12 cellular contexts compared by ENCODE assay signal in genomic region chr2:36596397-36596796, GRCh38. TPM values are rescaled to one million over a fixed set of nuclear protein-coding genes. Genes with fewer than 3 reads are reported as not detected.
DNase-seq lines count a peak whose midpoint lies in the region; ATAC-seq and TF ChIP-seq lines count a peak whose summit lies in the region.
"Had no signal": no experiment of that assay in that cellular context is flagged by ENCODE, and none has a peak within 500 bp of the region (broad histone marks: within the 10 kb centered on the region; RNA-seq: fewer than 3 reads in every experiment).

No MANE protein-coding gene starts in this region.

- H3K4me3 ChIP-seq in WI38 (ENCODE audit: low read depth, low read length) = peak overlapping the region; percentile 88
- H3K4me3 ChIP-seq in fibroblast of the aortic adventitia (ENCODE audit: low read depth, low read length) = peak overlapping the region; percentile 90
- H3K4me3 ChIP-seq in smooth muscle cell = peak overlapping the region; percentile 74

- H3K4me1 ChIP-seq in smooth muscle cell (ENCODE audit: low read depth) = peaks cover 4% of the 10 kb centered on the region

- no peak overlapping the region for H3K27ac Mint-ChIP-seq in T-helper 1 cell treated with Interleukin-12 subunit alpha and Interleukin-12 subunit beta and Interleukin-4 antibody, amounts not matched to agents 30 μg/mL and 1 μg/mL, for 36 hours

- peak overlapping the region; percentile 89 for H3K4me3 Mint-ChIP-seq in T-helper 1 cell treated with Interleukin-12 subunit alpha and Interleukin-12 subunit beta and Interleukin-4 antibody, amounts not matched to agents 30 μg/mL and 1 μg/mL, for 36 hours

- H3K36me3 ChIP-seq in smooth muscle cell (ENCODE audit: low read depth) = no peaks in the 10 kb centered on the region

- no peak overlapping the region for H3K9ac ChIP-seq in smooth muscle cell (ENCODE audit: low read depth)

- no peak for ATAC-seq in HG03108 (IDR thresholded peaks at IDR 0.05; ENCODE audit: unreplicated experiment)
- ATAC-seq in GM18868 (IDR thresholded peaks at IDR 0.05; ENCODE audit: unreplicated experiment) = no peak

- DNase-seq in T-helper 1 cell = no peak
- no peak for DNase-seq in fibroblast of the aortic adventitia (ENCODE audit: low read depth)
- no peak for DNase-seq in smooth muscle cell (lab: John Stamatoyannopoulos, UW; ENCODE audit: unreplicated experiment)
- DNase-seq in CD1c-positive myeloid dendritic cell (ENCODE audit: extremely low spot score) = no peak
- DNase-seq: 8988T; central memory CD4-positive, alpha-beta T cell; NCI-H748 treated with DMSO at 0.1 percent for 48 hours; WERI-Rb-1 had no signal

- H3K27me3 Mint-ChIP-seq in T-helper 1 cell treated with Interleukin-12 subunit alpha and Interleukin-12 subunit beta and Interleukin-4 antibody, amounts not matched to agents 30 μg/mL and 1 μg/mL, for 36 hours (ENCODE audit: low read depth) = no peaks in the 10 kb centered on the region

- H2AFZ ChIP-seq in smooth muscle cell (ENCODE audit: low read depth) = no peak overlapping the region

- H3K27me3 ChIP-seq in smooth muscle cell (ENCODE audit: low read depth) = no peaks in the 10 kb centered on the region

- H3K4me1 Mint-ChIP-seq in T-helper 1 cell treated with Interleukin-12 subunit alpha and Interleukin-12 subunit beta and Interleukin-4 antibody, amounts not matched to agents 30 μg/mL and 1 μg/mL, for 36 hours (ENCODE audit: low read depth) = peaks cover 27% of the 10 kb centered on the region

- no peaks in the 10 kb centered on the region for H3K9me3 ChIP-seq in smooth muscle cell (replicated peaks; ENCODE audit: low read depth)

- no peaks in the 10 kb centered on the region for H3K9me3 Mint-ChIP-seq in T-helper 1 cell treated with Interleukin-12 subunit alpha and Interleukin-12 subunit beta and Interleukin-4 antibody, amounts not matched to agents 30 μg/mL and 1 μg/mL, for 36 hours

- no peak overlapping the region for H3K27ac ChIP-seq in smooth muscle cell (ENCODE audit: low read depth)
- H3K27ac ChIP-seq: WERI-Rb-1 had no signal

- WGBS in smooth muscle cell (ENCODE audit: low lambda C conversion rate) = 98% methylated on average over 12 of the region's 12 CpGs

- TF ChIP-seq CTCF in WI38 (IDR thresholded peaks at IDR 0.05; ENCODE audit: low read depth, low read length) (no peak), fibroblast of the aortic adventitia (IDR thresholded peaks at IDR 0.05; ENCODE audit: insufficient read depth, low read length) (no peak), smooth muscle cell (IDR thresholded peaks at IDR 0.05; ENCODE audit: borderline replicate concordance, insufficient read depth, poor library complexity, severe bottlenecking) (no peak)

- peak overlapping the region; percentile 84 for H3K4me2 ChIP-seq in smooth muscle cell

- H3K79me2 ChIP-seq in smooth muscle cell (ENCODE audit: low read depth) = peaks cover 51% of the 10 kb centered on the region

- peaks cover 14% of the 10 kb centered on the region for H3K36me3 Mint-ChIP-seq in T-helper 1 cell treated with Interleukin-12 subunit alpha and Interleukin-12 subunit beta and Interleukin-4 antibody, amounts not matched to agents 30 μg/mL and 1 μg/mL, for 36 hours (ENCODE audit: low read depth)

- peaks cover 4% of the 10 kb centered on the region for H3F3A ChIP-seq in smooth muscle cell (ENCODE audit: low read depth)

- peaks cover 47% of the 10 kb centered on the region for H4K20me1 ChIP-seq in smooth muscle cell (ENCODE audit: low read depth)

RNA-seq across cellular contexts. Expression of gene FEZ2, which starts 1.6 kb away (rescaled TPM):
- total RNA-seq in fibroblast of the aortic adventitia (ENCODE audit: low replicate concordance) (62.8 and 93.5 TPM in 2 replicates), smooth muscle cell (69.0 and 70.9 TPM in 2 replicates)
- polyA plus RNA-seq in smooth muscle cell = 17.7 and 23.2 TPM in 2 replicates
